ENCODE assay signal across 25 cellular contexts in genomic region chr6:87104657-87105056, GRCh38. TPM values are rescaled to one million over a fixed set of nuclear protein-coding genes. Genes with fewer than 3 reads are reported as not detected.
A peak's percentile ranks its signal among the peaks of the same experiment; 100 is the strongest.
DNase-seq lines count a peak whose midpoint lies in the region; ATAC-seq, FAIRE-seq and TF ChIP-seq lines count a peak whose summit lies in the region.
"Had no signal": no experiment of that assay in that cellular context is flagged by ENCODE, and none has a peak within 500 bp of the region (broad histone marks: within the 10 kb centered on the region; RNA-seq: fewer than 3 reads in every experiment).

No MANE protein-coding gene starts in this region.

- H3K27ac ChIP-seq in GM23248: peak overlapping the region; percentile 21; the same call in 1 of the 2 replicates
- H3K27ac ChIP-seq in astrocyte (ENCODE audit: low read depth, low read length): no peak overlapping the region
- H3K27ac ChIP-seq: C4-2B had no signal

- H3K4me3 ChIP-seq in GM23248 (no peak overlapping the region), astrocyte (ENCODE audit: insufficient read depth, low read depth, low read length) (no peak overlapping the region)

- intact Hi-C loops in activated CD4-positive, alpha-beta T cell treated with anti-CD3 and anti-CD28 coated beads, Interleukin-2, amount 10 ng/mL, durations not matched to agents 24 days and 14 days (cut with micrococcal nuclease): no loop called here

- WGBS in GM23248 (ENCODE audit: low coverage in 1 of 2, low lambda C conversion rate in 2 of 2, missing lambda C conversion rate in 2 of 2), 2 experiments: 27 to 28% methylated on average over 4 of the region's 4 CpGs

- peaks cover 28% of the 10 kb centered on the region for H3K4me1 ChIP-seq in GM23248 (ENCODE audit: insufficient read depth)
- H3K4me1 ChIP-seq in astrocyte (ENCODE audit: insufficient read depth, low read length): peaks cover 3% of the 10 kb centered on the region

- DNase-seq in activated CD4-positive, alpha-beta T cell treated with anti-CD3 and anti-CD28 coated beads, Interleukin-2, amount 10 ng/mL, durations not matched to agents 24 days and 14 days: peak; percentile 26
- DNase-seq in activated CD4-positive, alpha-beta T cell treated with anti-CD3 and anti-CD28 coated beads for 1 hour: no peak
- DNase-seq in activated naive CD8-positive, alpha-beta T cell treated with anti-CD3 and anti-CD28 coated beads, Interleukin-2, amount 50 U/mL, for 24 hours: peak; percentile 12
- DNase-seq in activated naive CD8-positive, alpha-beta T cell treated with anti-CD3 and anti-CD28 coated beads for 36 hours: no peak
- peak; percentile 40 for DNase-seq in GM23248
- DNase-seq in astrocyte (ENCODE audit: low read depth): peak; percentile 33
- DNase-seq in osteocyte (ENCODE audit: extremely low spot score, unreplicated experiment): no peak
- DNase-seq in COLO829 (ENCODE audit: low spot score): no peak
- DNase-seq: CD8-positive, alpha-beta memory T cell; DMS53; Karpas-422; MV-4-11; NCI-H1105 treated with DMSO at 0.1 percent for 48 hours; NCI-H1694; NCI-H2081 treated with DMSO at 0.1 percent for 48 hours; NCI-H2171 treated with DMSO at 0.1 percent for 48 hours; NCI-H524 treated with DMSO at 0.1 percent for 48 hours; NCI-H82 had no signal

- H3K79me2 ChIP-seq in GM23248 (ENCODE audit: insufficient read depth) (no peaks in the 10 kb centered on the region), astrocyte (ENCODE audit: insufficient read depth, low read length) (no peaks in the 10 kb centered on the region)

- no peak for FAIRE-seq in astrocyte (lab: Jason Lieb, UNC)
- FAIRE-seq: A204.1, GM19239, H1 had no signal

- H3K9me3 ChIP-seq in GM23248 (ENCODE audit: low read depth) (no peaks in the 10 kb centered on the region), astrocyte (ENCODE audit: insufficient read depth, low read depth, low read length) (no peaks in the 10 kb centered on the region)

- peak; percentile 74 for ATAC-seq in activated naive CD8-positive, alpha-beta T cell treated with anti-CD3 and anti-CD28 coated beads, Interleukin-2, amount 50 U/mL, for 24 hours
- ATAC-seq: HCT116, Panc1 had no signal

- H3K36me3 Mint-ChIP-seq in activated CD4-positive, alpha-beta T cell treated with anti-CD3 and anti-CD28 coated beads, Interleukin-2, amount 10 ng/mL, durations not matched to agents 24 days and 14 days (ENCODE audit: low read depth): no peaks in the 10 kb centered on the region
- H3K36me3 Mint-ChIP-seq in activated naive CD8-positive, alpha-beta T cell treated with anti-CD3 and anti-CD28 coated beads, Interleukin-2, amount 50 U/mL, for 24 hours (ENCODE audit: low read depth): no peaks in the 10 kb centered on the region
- H3K36me3 Mint-ChIP-seq in activated naive CD8-positive, alpha-beta T cell treated with anti-CD3 and anti-CD28 coated beads for 36 hours: no peaks in the 10 kb centered on the region
- H3K36me3 Mint-ChIP-seq in astrocyte (ENCODE audit: low read depth, unreplicated experiment) (no peaks in the 10 kb centered on the region), osteocyte (ENCODE audit: unreplicated experiment) (no peaks in the 10 kb centered on the region)
- H3K36me3 Mint-ChIP-seq: IgD-negative memory B cell had no signal

- no peaks in the 10 kb centered on the region for H3K27me3 ChIP-seq in GM23248 (replicated peaks; ENCODE audit: insufficient read depth)
- H3K27me3 ChIP-seq in astrocyte (ENCODE audit: insufficient read depth, low read length): no peaks in the 10 kb centered on the region

- TF ChIP-seq CTCF in astrocyte (IDR thresholded peaks at IDR 0.05; ENCODE audit: insufficient read depth, low read depth, low read length): no peak
- TF ChIP-seq CTCF in osteocyte (IDR thresholded peaks at IDR 0.05): no peak

- no peaks in the 10 kb centered on the region for H3K4me1 Mint-ChIP-seq in activated CD4-positive, alpha-beta T cell treated with anti-CD3 and anti-CD28 coated beads, Interleukin-2, amount 10 ng/mL, durations not matched to agents 24 days and 14 days
- H3K4me1 Mint-ChIP-seq in activated naive CD8-positive, alpha-beta T cell treated with anti-CD3 and anti-CD28 coated beads, Interleukin-2, amount 50 U/mL, for 24 hours: no peaks in the 10 kb centered on the region
- H3K4me1 Mint-ChIP-seq in activated naive CD8-positive, alpha-beta T cell treated with anti-CD3 and anti-CD28 coated beads for 36 hours: no peaks in the 10 kb centered on the region
- H3K4me1 Mint-ChIP-seq in astrocyte (ENCODE audit: low read depth, unreplicated experiment): no peaks in the 10 kb centered on the region
- no peaks in the 10 kb centered on the region for H3K4me1 Mint-ChIP-seq in osteocyte (ENCODE audit: unreplicated experiment)
- H3K4me1 Mint-ChIP-seq: CD8-positive, alpha-beta memory T cell had no signal

- H3K9ac ChIP-seq in GM23248 (no peak overlapping the region), astrocyte (ENCODE audit: low read length) (no peak overlapping the region)

- no peak overlapping the region for H3K4me3 Mint-ChIP-seq in activated CD4-positive, alpha-beta T cell treated with anti-CD3 and anti-CD28 coated beads, Interleukin-2, amount 10 ng/mL, durations not matched to agents 24 days and 14 days
- no peak overlapping the region for H3K4me3 Mint-ChIP-seq in activated naive CD8-positive, alpha-beta T cell treated with anti-CD3 and anti-CD28 coated beads, Interleukin-2, amount 50 U/mL, for 24 hours
- H3K4me3 Mint-ChIP-seq in activated naive CD8-positive, alpha-beta T cell treated with anti-CD3 and anti-CD28 coated beads for 36 hours: no peak overlapping the region
- H3K4me3 Mint-ChIP-seq in astrocyte (ENCODE audit: unreplicated experiment): no peak overlapping the region
- H3K4me3 Mint-ChIP-seq in osteocyte (ENCODE audit: unreplicated experiment): no peak overlapping the region
- H3K4me3 Mint-ChIP-seq: CD8-positive, alpha-beta memory T cell; IgD-negative memory B cell had no signal

- no peaks in the 10 kb centered on the region for H4K20me1 ChIP-seq in GM23248 (ENCODE audit: insufficient read depth)
- no peaks in the 10 kb centered on the region for H4K20me1 ChIP-seq in astrocyte (ENCODE audit: insufficient read depth, low read length)

- H3K36me3 ChIP-seq in GM23248 (ENCODE audit: low read depth) (no peaks in the 10 kb centered on the region), astrocyte (ENCODE audit: insufficient read depth, low read length) (no peaks in the 10 kb centered on the region)

- H3K4me2 ChIP-seq in GM23248 (ENCODE audit: unreplicated experiment): peak overlapping the region; percentile 41
- H3K4me2 ChIP-seq in astrocyte (ENCODE audit: low read length): peak overlapping the region; percentile 2

- in situ Hi-C loops in GM23248 (cut with MboI): no loop called here

- H3F3A ChIP-seq in GM23248 (ENCODE audit: insufficient read depth): peaks cover 28% of the 10 kb centered on the region

- no peaks in the 10 kb centered on the region for H3K9me3 Mint-ChIP-seq in activated CD4-positive, alpha-beta T cell treated with anti-CD3 and anti-CD28 coated beads, Interleukin-2, amount 10 ng/mL, durations not matched to agents 24 days and 14 days
- no peaks in the 10 kb centered on the region for H3K9me3 Mint-ChIP-seq in activated naive CD8-positive, alpha-beta T cell treated with anti-CD3 and anti-CD28 coated beads, Interleukin-2, amount 50 U/mL, for 24 hours
- H3K9me3 Mint-ChIP-seq in activated naive CD8-positive, alpha-beta T cell treated with anti-CD3 and anti-CD28 coated beads for 36 hours: no peaks in the 10 kb centered on the region
- peaks cover 2% of the 10 kb centered on the region for H3K9me3 Mint-ChIP-seq in astrocyte (ENCODE audit: unreplicated experiment)
- H3K9me3 Mint-ChIP-seq in osteocyte (ENCODE audit: unreplicated experiment): no peaks in the 10 kb centered on the region
- H3K9me3 Mint-ChIP-seq: CD8-positive, alpha-beta memory T cell; IgD-negative memory B cell had no signal

- peaks cover 12% of the 10 kb centered on the region for H3K27me3 Mint-ChIP-seq in activated CD4-positive, alpha-beta T cell treated with anti-CD3 and anti-CD28 coated beads, Interleukin-2, amount 10 ng/mL, durations not matched to agents 24 days and 14 days
- peaks cover 7% of the 10 kb centered on the region for H3K27me3 Mint-ChIP-seq in activated naive CD8-positive, alpha-beta T cell treated with anti-CD3 and anti-CD28 coated beads, Interleukin-2, amount 50 U/mL, for 24 hours
- no peaks in the 10 kb centered on the region for H3K27me3 Mint-ChIP-seq in activated naive CD8-positive, alpha-beta T cell treated with anti-CD3 and anti-CD28 coated beads for 36 hours
- no peaks in the 10 kb centered on the region for H3K27me3 Mint-ChIP-seq in astrocyte (ENCODE audit: low read depth, unreplicated experiment)
- peaks cover 19% of the 10 kb centered on the region for H3K27me3 Mint-ChIP-seq in osteocyte (ENCODE audit: unreplicated experiment)

- H3K9me2 ChIP-seq in GM23248 (ENCODE audit: insufficient read depth): no peaks in the 10 kb centered on the region

- H3K27ac Mint-ChIP-seq in activated CD4-positive, alpha-beta T cell treated with anti-CD3 and anti-CD28 coated beads, Interleukin-2, amount 10 ng/mL, durations not matched to agents 24 days and 14 days: no peak overlapping the region
- H3K27ac Mint-ChIP-seq in activated naive CD8-positive, alpha-beta T cell treated with anti-CD3 and anti-CD28 coated beads, Interleukin-2, amount 50 U/mL, for 24 hours: no peak overlapping the region
- H3K27ac Mint-ChIP-seq in activated naive CD8-positive, alpha-beta T cell treated with anti-CD3 and anti-CD28 coated beads for 36 hours: no peak overlapping the region
- H3K27ac Mint-ChIP-seq in astrocyte (ENCODE audit: unreplicated experiment): no peak overlapping the region
- no peak overlapping the region for H3K27ac Mint-ChIP-seq in osteocyte (ENCODE audit: unreplicated experiment)
- H3K27ac Mint-ChIP-seq: CD8-positive, alpha-beta memory T cell; IgD-negative memory B cell had no signal

- H2AFZ ChIP-seq in GM23248 (peak overlapping the region; percentile 20; the same call in 1 of the 2 replicates), astrocyte (ENCODE audit: low read depth, low read length) (no peak overlapping the region)

RNA-seq across cellular contexts. Expression of gene CGA, which starts 9.8 kb away (rescaled TPM):
- total RNA-seq in activated CD4-positive, alpha-beta T cell treated with anti-CD3 and anti-CD28 coated beads, Interleukin-2, amount 10 ng/mL, durations not matched to agents 24 days and 14 days: not detected in 2 replicates
- total RNA-seq in activated naive CD8-positive, alpha-beta T cell treated with anti-CD3 and anti-CD28 coated beads for 36 hours: not detected
- 6.1 and 6.3 TPM in 2 replicates for total RNA-seq in GM23248 (2014; rRNA removed; shearing (Covaris generic))
- 6.6 and 8.9 TPM in 2 replicates for polyA plus RNA-seq in GM23248 (2016; fragmentation: Nextera tagmentation; extraction: Ambion mirVana)
- total RNA-seq in astrocyte (1.5 and 2.0 TPM in 2 replicates), osteocyte (not detected in 2 replicates)
- total RNA-seq: CD8-positive, alpha-beta memory T cell; H1 had no signal
- polyA plus RNA-seq: CD8-positive, alpha-beta memory T cell; H1; IgD-negative memory B cell had no signal

RNA-seq across cellular contexts. Expression of gene ZNF292, which starts 50.7 kb away (rescaled TPM):
- 61.2 and 63.7 TPM in 2 replicates for total RNA-seq in activated CD4-positive, alpha-beta T cell treated with anti-CD3 and anti-CD28 coated beads, Interleukin-2, amount 10 ng/mL, durations not matched to agents 24 days and 14 days
- 10 to 100 TPM; 42.6 to 45.9 TPM for total RNA-seq in activated naive CD8-positive, alpha-beta T cell treated with anti-CD3 and anti-CD28 coated beads for 36 hours
- total RNA-seq in GM23248 (2014; rRNA removed; shearing (Covaris generic)): 14.1 and 31.5 TPM in 2 replicates
- polyA plus RNA-seq in GM23248 (2016; fragmentation: Nextera tagmentation; extraction: Ambion mirVana): 17.9 and 21.7 TPM in 2 replicates
- total RNA-seq in astrocyte: 26.7 and 31.5 TPM in 2 replicates
- total RNA-seq in osteocyte: 37.2 and 38.8 TPM in 2 replicates

Comparison
In these comparisons a context has a peak if more than half of its experiments do, and no peak if none do; other contexts are left out.
1. DNase-seq: peak in activated CD4-positive, alpha-beta T cell treated with anti-CD3 and anti-CD28 coated beads, Interleukin-2, amount 10 ng/mL, durations not matched to agents 24 days and 14 days (single experiment), activated naive CD8-positive, alpha-beta T cell treated with anti-CD3 and anti-CD28 coated beads, Interleukin-2, amount 50 U/mL, for 24 hours (single experiment), GM23248 (single experiment) and astrocyte (single experiment); none in activated CD4-positive, alpha-beta T cell treated with anti-CD3 and anti-CD28 coated beads for 1 hour (single experiment), activated naive CD8-positive, alpha-beta T cell treated with anti-CD3 and anti-CD28 coated beads for 36 hours (single experiment), osteocyte (single experiment) and COLO829 (single experiment).